ENCODE assay signal across 12 cellular contexts in genomic region chr10:29598861-29599311, GRCh38. TPM values are rescaled to one million over a fixed set of nuclear protein-coding genes. Genes with fewer than 3 reads are reported as not detected.
DNase-seq lines count a peak whose midpoint lies in the region; ATAC-seq and TF ChIP-seq lines count a peak whose summit lies in the region.
"Had no signal": no experiment of that assay in that cellular context is flagged by ENCODE, and none has a peak within 500 bp of the region (broad histone marks: within the 10 kb centered on the region; RNA-seq: fewer than 3 reads in every experiment).

No MANE protein-coding gene starts in this region.

- BruUV-seq in MCF 10A (replicated peaks; lab: Mats Ljungman, UMichigan), result no TSS peak

- TF ChIP-seq CTCF in AG10803 (conservative IDR thresholded peaks at IDR 0.05; ENCODE audit: low read length) (no peak), MCF 10A (IDR thresholded peaks at IDR 0.05; ENCODE audit: unreplicated experiment) (no peak), prostate gland (IDR thresholded peaks at IDR 0.05) (no peak)

- H3K4me1 ChIP-seq in prostate gland (replicated peaks), result no peaks in the 10 kb centered on the region
- H3K4me1 ChIP-seq: right lobe of liver had no signal

- no peaks in the 10 kb centered on the region for H3K9me3 Mint-ChIP-seq in MCF 10A (ENCODE audit: unreplicated experiment)
- H3K9me3 Mint-ChIP-seq in activated naive CD4-positive, alpha-beta T cell treated with anti-CD3 and anti-CD28 coated beads, Interleukin-2, amount 10 ng/mL, durations not matched to agents 7 days and 5 days, result no peaks in the 10 kb centered on the region
- H3K9me3 Mint-ChIP-seq: T-helper 1 cell treated with Interleukin-12 subunit alpha and Interleukin-12 subunit beta and Interleukin-4 antibody, amounts not matched to agents 30 μg/mL and 1 μg/mL, for 36 hours had no signal

- H3K4me3 ChIP-seq in AG10803 (ENCODE audit: low read length), result no peak overlapping the region
- H3K4me3 ChIP-seq in prostate gland, result no peak overlapping the region
- H3K4me3 ChIP-seq: right lobe of liver had no signal

- H3K9me3 ChIP-seq in prostate gland, result no peaks in the 10 kb centered on the region
- H3K9me3 ChIP-seq: right lobe of liver had no signal

- intact Hi-C loops in MCF 10A (cut with micrococcal nuclease), result no loop called here
- intact Hi-C loops in left cardiac atrium (cut with DNase I), result no loop called here
- intact Hi-C loops in prostate gland (cut with DNase I), result no loop called here

- ATAC-seq in left cardiac atrium (peak; percentile 78 to 88), GM19351 (IDR thresholded peaks at IDR 0.05; ENCODE audit: unreplicated experiment) (no peak)
- ATAC-seq: right lobe of liver had no signal

- no peak for TF ChIP-seq POLR2A in prostate gland (IDR thresholded peaks at IDR 0.05)

- peak; percentile 84 for DNase-seq in AG10803 (ENCODE audit: low read depth)
- no peak for DNase-seq in MCF 10A (ENCODE audit: unreplicated experiment)
- no peak for DNase-seq in left cardiac atrium
- no peak for DNase-seq in prostate gland (ENCODE audit: low spot score)
- no peak for DNase-seq in NCI-H146 (lab: John Stamatoyannopoulos, UW)
- no peak for DNase-seq in NCI-H1694 treated with DMSO at 0.1 percent for 48 hours (lab: John Stamatoyannopoulos, UW)
- no peak for DNase-seq in activated naive CD4-positive, alpha-beta T cell treated with anti-CD3 and anti-CD28 coated beads, Interleukin-2, amount 10 ng/mL, durations not matched to agents 7 days and 5 days
- DNase-seq: NCI-H526, right lobe of liver had no signal

- H3K36me3 ChIP-seq in prostate gland, result no peaks in the 10 kb centered on the region

- peaks cover 36% of the 10 kb centered on the region for H3K4me1 Mint-ChIP-seq in MCF 10A (ENCODE audit: insufficient read depth, unreplicated experiment)
- H3K4me1 Mint-ChIP-seq in activated naive CD4-positive, alpha-beta T cell treated with anti-CD3 and anti-CD28 coated beads, Interleukin-2, amount 10 ng/mL, durations not matched to agents 7 days and 5 days, result no peaks in the 10 kb centered on the region

- H3K27me3 ChIP-seq in prostate gland (replicated peaks; ENCODE audit: insufficient read depth), result no peaks in the 10 kb centered on the region
- H3K27me3 ChIP-seq: right lobe of liver had no signal

- WGBS in prostate gland, result 15% methylated on average over 6 of the region's 6 CpGs

- H3K27ac Mint-ChIP-seq in MCF 10A (ENCODE audit: low read depth, unreplicated experiment), result peak overlapping the region; percentile 79
- no peak overlapping the region for H3K27ac Mint-ChIP-seq in activated naive CD4-positive, alpha-beta T cell treated with anti-CD3 and anti-CD28 coated beads, Interleukin-2, amount 10 ng/mL, durations not matched to agents 7 days and 5 days
- H3K27ac Mint-ChIP-seq: T-helper 1 cell treated with Interleukin-12 subunit alpha and Interleukin-12 subunit beta and Interleukin-4 antibody, amounts not matched to agents 30 μg/mL and 1 μg/mL, for 36 hours had no signal

- H3K27ac ChIP-seq in prostate gland, result peak overlapping the region; percentile 41 to 48
- H3K27ac ChIP-seq: KMS-11, right lobe of liver had no signal

- CTCF ChIA-PET in MCF 10A (lab: Yijun Ruan, JAX), result interaction anchor here (0.7 to 1.1 kb wide), 3 partner anchors 9 to 66 kb away, joined by 3 to 4 read pairs (median 3); no protein-coding TSS in a partner anchor
- CTCF ChIA-PET in activated naive CD4-positive, alpha-beta T cell treated with anti-CD3 and anti-CD28 coated beads, Interleukin-2, amount 10 ng/mL, durations not matched to agents 7 days and 5 days (lab: Charles Lee), result no interaction called here

- POLR2A ChIA-PET in MCF 10A (lab: Yijun Ruan, JAX), result interaction anchor here (0.6 to 1.1 kb wide), 4 partner anchors 9 to 1068 kb away, joined by 3 to 7 read pairs (median 4); no protein-coding TSS in a partner anchor

- H3K4me3 Mint-ChIP-seq in MCF 10A (ENCODE audit: unreplicated experiment), result no peak overlapping the region
- no peak overlapping the region for H3K4me3 Mint-ChIP-seq in activated naive CD4-positive, alpha-beta T cell treated with anti-CD3 and anti-CD28 coated beads, Interleukin-2, amount 10 ng/mL, durations not matched to agents 7 days and 5 days
- H3K4me3 Mint-ChIP-seq: T-helper 1 cell treated with Interleukin-12 subunit alpha and Interleukin-12 subunit beta and Interleukin-4 antibody, amounts not matched to agents 30 μg/mL and 1 μg/mL, for 36 hours had no signal

- H3K36me3 Mint-ChIP-seq in MCF 10A (ENCODE audit: insufficient read depth, unreplicated experiment), result peaks cover 43% of the 10 kb centered on the region
- no peaks in the 10 kb centered on the region for H3K36me3 Mint-ChIP-seq in activated naive CD4-positive, alpha-beta T cell treated with anti-CD3 and anti-CD28 coated beads, Interleukin-2, amount 10 ng/mL, durations not matched to agents 7 days and 5 days

- no peaks in the 10 kb centered on the region for H3K27me3 Mint-ChIP-seq in MCF 10A (ENCODE audit: insufficient read depth, unreplicated experiment)
- H3K27me3 Mint-ChIP-seq in activated naive CD4-positive, alpha-beta T cell treated with anti-CD3 and anti-CD28 coated beads, Interleukin-2, amount 10 ng/mL, durations not matched to agents 7 days and 5 days, result no peaks in the 10 kb centered on the region

RNA-seq across cellular contexts. Expression of gene SVIL, which starts 35.9 kb away (rescaled TPM):
- total RNA-seq in MCF 10A (2022) (43.3 and 51.9 TPM in 2 replicates), left cardiac atrium (100 to 1,000 TPM; 203 to 250 TPM), prostate gland (100 to 1,000 TPM in 1 of 2 donors, 10 to 100 TPM in 1; 92.9 to 524 TPM)
